1 cellular context compared by ENCODE assay signal in the genomic region with DNA sequence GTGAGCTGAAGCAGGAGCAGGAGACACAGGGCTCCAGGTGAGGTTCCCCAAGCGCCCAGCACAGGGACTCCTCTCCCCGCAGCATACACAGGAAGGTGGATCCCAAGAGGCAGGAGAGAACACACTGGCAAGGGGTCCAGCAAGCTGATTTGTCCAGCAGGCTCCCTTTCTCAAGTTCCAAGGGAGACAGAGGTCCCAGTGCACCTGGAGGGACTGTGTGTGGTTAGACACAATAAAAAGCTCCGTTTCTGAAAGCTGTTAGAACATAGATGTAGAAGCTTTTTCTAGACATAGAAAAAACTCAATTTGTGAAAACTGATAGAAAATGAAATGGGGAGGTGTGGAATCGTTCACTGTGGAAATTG.
TF ChIP-seq lines count a peak whose summit lies in the region.

No MANE protein-coding gene starts in this region.

TF ChIP-seq in HCT116, 20 proteins besides CTCF, POLR2A, EP300 and RAD21 (continued from another document):
- TF ChIP-seq, protein P1, sequence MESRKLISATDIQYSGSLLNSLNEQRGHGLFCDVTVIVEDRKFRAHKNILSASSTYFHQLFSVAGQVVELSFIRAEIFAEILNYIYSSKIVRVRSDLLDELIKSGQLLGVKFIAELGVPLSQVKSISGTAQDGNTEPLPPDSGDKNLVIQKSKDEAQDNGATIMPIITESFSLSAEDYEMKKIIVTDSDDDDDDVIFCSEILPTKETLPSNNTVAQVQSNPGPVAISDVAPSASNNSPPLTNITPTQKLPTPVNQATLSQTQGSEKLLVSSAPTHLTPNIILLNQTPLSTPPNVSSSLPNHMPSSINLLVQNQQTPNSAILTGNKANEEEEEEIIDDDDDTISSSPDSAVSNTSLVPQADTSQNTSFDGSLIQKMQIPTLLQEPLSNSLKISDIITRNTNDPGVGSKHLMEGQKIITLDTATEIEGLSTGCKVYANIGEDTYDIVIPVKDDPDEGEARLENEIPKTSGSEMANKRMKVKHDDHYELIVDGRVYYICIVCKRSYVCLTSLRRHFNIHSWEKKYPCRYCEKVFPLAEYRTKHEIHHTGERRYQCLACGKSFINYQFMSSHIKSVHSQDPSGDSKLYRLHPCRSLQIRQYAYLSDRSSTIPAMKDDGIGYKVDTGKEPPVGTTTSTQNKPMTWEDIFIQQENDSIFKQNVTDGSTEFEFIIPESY (IDR thresholded peaks at IDR 0.05; ENCODE audit: extremely low read depth, insufficient replicate concordance, low read length): no peak
- TF ChIP-seq, protein P2, sequence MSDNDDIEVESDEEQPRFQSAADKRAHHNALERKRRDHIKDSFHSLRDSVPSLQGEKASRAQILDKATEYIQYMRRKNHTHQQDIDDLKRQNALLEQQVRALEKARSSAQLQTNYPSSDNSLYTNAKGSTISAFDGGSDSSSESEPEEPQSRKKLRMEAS (IDR thresholded peaks at IDR 0.05): no peak
- TF ChIP-seq CEBPB (IDR thresholded peaks at IDR 0.05; ENCODE audit: low read depth): no peak
- no peak for TF ChIP-seq ELF1 (IDR thresholded peaks at IDR 0.05; ENCODE audit: borderline replicate concordance, low read depth)
- TF ChIP-seq SRF (IDR thresholded peaks at IDR 0.05; ENCODE audit: low read depth): no peak
- no peak for TF ChIP-seq EZH2phosphoT487 (IDR thresholded peaks at IDR 0.05; ENCODE audit: borderline replicate concordance)
- no peak for TF ChIP-seq ZFX (IDR thresholded peaks at IDR 0.05)
- TF ChIP-seq POLR2AphosphoS5 (IDR thresholded peaks at IDR 0.05; ENCODE audit: low read depth, low read length): no peak
- TF ChIP-seq CBX3 (IDR thresholded peaks at IDR 0.05; ENCODE audit: low read depth): no peak
